Comparison of ENCODE assay signal across 15 cellular contexts in genomic region chr6:130187335-130188206, GRCh38. TPM values are rescaled to one million over a fixed set of nuclear protein-coding genes. Genes with fewer than 3 reads are reported as not detected.
DNase-seq lines count a peak whose midpoint lies in the region; ATAC-seq lines count a peak whose summit lies in the region.
"Had no signal": no experiment of that assay in that cellular context is flagged by ENCODE, and none has a peak within 500 bp of the region (broad histone marks: within the 10 kb centered on the region; RNA-seq: fewer than 3 reads in every experiment).

No MANE protein-coding gene starts in this region.

- no peak for DNase-seq in activated naive CD4-positive, alpha-beta T cell treated with anti-CD3 and anti-CD28 coated beads, Interleukin-2, amount 50 U/mL, for 72 hours (ENCODE audit: low spot score in 2 of 2)
- no peak for DNase-seq in activated naive CD4-positive, alpha-beta T cell treated with anti-CD3 and anti-CD28 coated beads, Interleukin-2, amount 50 U/mL, for 16 hours
- DNase-seq in T-helper 17 cell: no peak
- DNase-seq in effector memory CD8-positive, alpha-beta T cell: no peak
- no peak for DNase-seq in stimulated activated naive CD8-positive, alpha-beta T cell treated with anti-CD3 and anti-CD28 coated beads, Interleukin-15, amount 100 ng/mL, for 72 hours
- no peak for DNase-seq in DMS53 (lab: John Stamatoyannopoulos, UW)
- DNase-seq: EL, NCI-H1105 treated with DMSO at 0.1 percent for 48 hours, NCI-H187 treated with DMSO at 0.1 percent for 48 hours, NCI-H2171 treated with DMSO at 0.1 percent for 48 hours, NCI-H82 had no signal

- H3K4me3 Mint-ChIP-seq in T-helper 17 cell: no peak overlapping the region
- peak overlapping the region in 1 of 2 donors; percentile 16 for H3K4me3 Mint-ChIP-seq in effector memory CD8-positive, alpha-beta T cell
- peak overlapping the region; percentile 19 to 59 for H3K4me3 Mint-ChIP-seq in stimulated activated naive CD8-positive, alpha-beta T cell treated with anti-CD3 and anti-CD28 coated beads, Interleukin-15, amount 100 ng/mL, for 72 hours

- H3K36me3 Mint-ChIP-seq in activated naive CD4-positive, alpha-beta T cell treated with anti-CD3 and anti-CD28 coated beads, Interleukin-2, amount 50 U/mL, for 72 hours: peaks cover 11 to 17% of the 10 kb centered on the region in 2 donors
- peaks cover 4% of the 10 kb centered on the region for H3K36me3 Mint-ChIP-seq in T-helper 17 cell (ENCODE audit: low read depth)
- H3K36me3 Mint-ChIP-seq in effector memory CD8-positive, alpha-beta T cell (ENCODE audit: insufficient read depth): peaks cover 46% of the 10 kb centered on the region

- ATAC-seq in activated naive CD4-positive, alpha-beta T cell treated with anti-CD3 and anti-CD28 coated beads, Interleukin-2, amount 50 U/mL, for 72 hours: peak; percentile 24 to 62
- ATAC-seq in T-helper 17 cell: no peak
- no peak for ATAC-seq in effector memory CD8-positive, alpha-beta T cell (replicated peaks)
- ATAC-seq in stimulated activated naive CD8-positive, alpha-beta T cell treated with anti-CD3 and anti-CD28 coated beads, Interleukin-15, amount 100 ng/mL, for 72 hours: peak; percentile 56
- no peak for ATAC-seq in GM21526 (IDR thresholded peaks at IDR 0.05; ENCODE audit: low FRiP score, unreplicated experiment)
- ATAC-seq: Panc1, Right ventricle myocardium inferior had no signal

- no peaks in the 10 kb centered on the region for H3K9me3 ChIP-seq in T-helper 17 cell (ENCODE audit: control insufficient read depth, low read length, poor library complexity, severe bottlenecking)

- peak overlapping the region in 1 of 2 donors; percentile 15 for H3K27ac Mint-ChIP-seq in activated naive CD4-positive, alpha-beta T cell treated with anti-CD3 and anti-CD28 coated beads, Interleukin-2, amount 50 U/mL, for 72 hours
- peak overlapping the region; percentile 9 for H3K27ac Mint-ChIP-seq in T-helper 17 cell
- H3K27ac Mint-ChIP-seq in effector memory CD8-positive, alpha-beta T cell: peak overlapping the region; percentile 2 to 90
- peak overlapping the region in 1 of 2 donors; percentile 86 for H3K27ac Mint-ChIP-seq in stimulated activated naive CD8-positive, alpha-beta T cell treated with anti-CD3 and anti-CD28 coated beads, Interleukin-15, amount 100 ng/mL, for 72 hours

- no peaks in the 10 kb centered on the region for H3K27me3 Mint-ChIP-seq in T-helper 17 cell
- H3K27me3 Mint-ChIP-seq in effector memory CD8-positive, alpha-beta T cell: no peaks in the 10 kb centered on the region
- H3K27me3 Mint-ChIP-seq in stimulated activated naive CD8-positive, alpha-beta T cell treated with anti-CD3 and anti-CD28 coated beads, Interleukin-15, amount 100 ng/mL, for 72 hours: no peaks in the 10 kb centered on the region

- peaks cover 22% of the 10 kb centered on the region for H3K4me1 Mint-ChIP-seq in T-helper 17 cell
- H3K4me1 Mint-ChIP-seq in effector memory CD8-positive, alpha-beta T cell (ENCODE audit: low read depth in 2 of 2): peaks cover 29 to 83% of the 10 kb centered on the region in 2 donors
- peaks cover 66% of the 10 kb centered on the region for H3K4me1 Mint-ChIP-seq in stimulated activated naive CD8-positive, alpha-beta T cell treated with anti-CD3 and anti-CD28 coated beads, Interleukin-15, amount 100 ng/mL, for 72 hours

- peaks cover 0 to 2% of the 10 kb centered on the region in 2 donors for H3K9me3 Mint-ChIP-seq in activated naive CD4-positive, alpha-beta T cell treated with anti-CD3 and anti-CD28 coated beads, Interleukin-2, amount 50 U/mL, for 72 hours
- no peaks in the 10 kb centered on the region for H3K9me3 Mint-ChIP-seq in effector memory CD8-positive, alpha-beta T cell
- H3K9me3 Mint-ChIP-seq in stimulated activated naive CD8-positive, alpha-beta T cell treated with anti-CD3 and anti-CD28 coated beads, Interleukin-15, amount 100 ng/mL, for 72 hours: peaks cover 0 to 3% of the 10 kb centered on the region in 2 donors

RNA-seq across cellular contexts. Expression of gene SAMD3, which starts 35.2 kb away (rescaled TPM):
- total RNA-seq in activated naive CD4-positive, alpha-beta T cell treated with anti-CD3 and anti-CD28 coated beads, Interleukin-2, amount 50 U/mL, for 72 hours: 1 to 10 TPM in 1 of 2 donors, under 1 TPM in 1; 0.95 to 5.6 TPM
- total RNA-seq in T-helper 17 cell: 10 to 100 TPM; 14.5 to 30.0 TPM
- total RNA-seq: NCI-H460 had no signal

Comparison
In these comparisons a context has a peak if more than half of its experiments do, and no peak if none do; other contexts are left out.
1. ATAC-seq: peak in activated naive CD4-positive, alpha-beta T cell treated with anti-CD3 and anti-CD28 coated beads, Interleukin-2, amount 50 U/mL, for 72 hours (2 of 2) and stimulated activated naive CD8-positive, alpha-beta T cell treated with anti-CD3 and anti-CD28 coated beads, Interleukin-15, amount 100 ng/mL, for 72 hours (single experiment); none in T-helper 17 cell (single experiment), effector memory CD8-positive, alpha-beta T cell (single experiment) and GM21526 (single experiment).